Comparison of ENCODE assay signal across 14 cellular contexts in genomic region chr4:182139481-182139880, GRCh38.
A peak's percentile ranks its signal among the peaks of the same experiment; 100 is the strongest.
DNase-seq lines count a peak whose midpoint lies in the region; ATAC-seq and TF ChIP-seq lines count a peak whose summit lies in the region.
"Had no signal": no experiment of that assay in that cellular context is flagged by ENCODE, and none has a peak within 500 bp of the region (broad histone marks: within the 10 kb centered on the region; RNA-seq: fewer than 3 reads in every experiment).

No MANE protein-coding gene starts in this region.

- ATAC-seq in stimulated activated naive CD8-positive, alpha-beta T cell treated with anti-CD3 and anti-CD28 coated beads, Interleukin-15, Interleukin-2, amounts not matched to agents 100 U/mL and 50 U/mL, for 24 hours, result no peak
- ATAC-seq in HG02970 (IDR thresholded peaks at IDR 0.05; ENCODE audit: low FRiP score, unreplicated experiment), result no peak
- ATAC-seq: gastrocnemius medialis, Right ventricle myocardium inferior had no signal

- H3K4me2 ChIP-seq in PC-9 (peak overlapping the region; percentile 34; the same call in 1 of the 2 replicates), hepatocyte (peak overlapping the region; percentile 53)

- H3K4me3 Mint-ChIP-seq in stimulated activated naive CD8-positive, alpha-beta T cell treated with anti-CD3 and anti-CD28 coated beads, Interleukin-15, Interleukin-2, amounts not matched to agents 100 ng/mL and 50 ng/mL, for 24 hours, result peak overlapping the region; percentile 45
- H3K4me3 Mint-ChIP-seq in Calu3 (ENCODE audit: low read depth, unreplicated experiment), result no peak overlapping the region

- no peaks in the 10 kb centered on the region for H3K36me3 Mint-ChIP-seq in stimulated activated naive CD8-positive, alpha-beta T cell treated with anti-CD3 and anti-CD28 coated beads, Interleukin-15, Interleukin-2, amounts not matched to agents 100 ng/mL and 50 ng/mL, for 24 hours (ENCODE audit: low read depth)
- H3K36me3 Mint-ChIP-seq in Calu3 (ENCODE audit: insufficient read depth, unreplicated experiment), result peaks cover 13% of the 10 kb centered on the region

- H3K27me3 ChIP-seq in PC-9 (ENCODE audit: insufficient read depth, low read depth), result peaks cover 13% of the 10 kb centered on the region; the same call in 1 of the 2 replicates
- H3K27me3 ChIP-seq in hepatocyte, result peaks cover 8% of the 10 kb centered on the region

- H3K4me1 ChIP-seq in PC-9 (replicated peaks; ENCODE audit: insufficient read depth) (no peaks in the 10 kb centered on the region), hepatocyte (ENCODE audit: insufficient read depth) (peaks cover 11% of the 10 kb centered on the region)

- H3K27ac ChIP-seq in PC-9, result no peak overlapping the region
- H3K27ac ChIP-seq in hepatocyte, result no peak overlapping the region
- H3K27ac ChIP-seq: gastrocnemius medialis had no signal

- TF ChIP-seq CTCF in PC-9 (conservative IDR thresholded peaks at IDR 0.05) (no peak), hepatocyte (IDR thresholded peaks at IDR 0.05; ENCODE audit: poor library complexity) (no peak), Calu3 (IDR thresholded peaks at IDR 0.05; ENCODE audit: unreplicated experiment) (no peak)

- H3K27ac Mint-ChIP-seq in stimulated activated naive CD8-positive, alpha-beta T cell treated with anti-CD3 and anti-CD28 coated beads, Interleukin-15, Interleukin-2, amounts not matched to agents 100 ng/mL and 50 ng/mL, for 24 hours, result no peak overlapping the region
- H3K27ac Mint-ChIP-seq in Calu3 (ENCODE audit: unreplicated experiment), result no peak overlapping the region
- H3K27ac Mint-ChIP-seq: CD8-positive, alpha-beta memory T cell had no signal

- H3K27me3 Mint-ChIP-seq in stimulated activated naive CD8-positive, alpha-beta T cell treated with anti-CD3 and anti-CD28 coated beads, Interleukin-15, Interleukin-2, amounts not matched to agents 100 ng/mL and 50 ng/mL, for 24 hours, result peaks cover 66% of the 10 kb centered on the region
- H3K27me3 Mint-ChIP-seq in Calu3 (ENCODE audit: unreplicated experiment), result no peaks in the 10 kb centered on the region

- H2AFZ ChIP-seq in PC-9, result no peak overlapping the region
- no peak overlapping the region for H2AFZ ChIP-seq in hepatocyte

- no peaks in the 10 kb centered on the region for H3K9me3 Mint-ChIP-seq in stimulated activated naive CD8-positive, alpha-beta T cell treated with anti-CD3 and anti-CD28 coated beads, Interleukin-15, Interleukin-2, amounts not matched to agents 100 ng/mL and 50 ng/mL, for 24 hours
- H3K9me3 Mint-ChIP-seq in Calu3 (ENCODE audit: low read depth, unreplicated experiment), result no peaks in the 10 kb centered on the region

- H3K9me2 ChIP-seq in PC-9 (ENCODE audit: insufficient read depth) (no peaks in the 10 kb centered on the region), hepatocyte (replicated peaks; ENCODE audit: insufficient read depth) (no peaks in the 10 kb centered on the region)

- no peak overlapping the region for H3K4me3 ChIP-seq in PC-9
- no peak overlapping the region for H3K4me3 ChIP-seq in hepatocyte
- H3K4me3 ChIP-seq: gastrocnemius medialis had no signal

- peaks cover 14% of the 10 kb centered on the region for H3K4me1 Mint-ChIP-seq in stimulated activated naive CD8-positive, alpha-beta T cell treated with anti-CD3 and anti-CD28 coated beads, Interleukin-15, Interleukin-2, amounts not matched to agents 100 ng/mL and 50 ng/mL, for 24 hours (ENCODE audit: low read depth)
- peaks cover 8% of the 10 kb centered on the region for H3K4me1 Mint-ChIP-seq in Calu3 (ENCODE audit: low read depth, unreplicated experiment)

- H4K20me1 ChIP-seq in PC-9 (ENCODE audit: insufficient read depth), result no peaks in the 10 kb centered on the region
- no peaks in the 10 kb centered on the region for H4K20me1 ChIP-seq in hepatocyte (ENCODE audit: insufficient read depth, poor library complexity, severe bottlenecking)

- no peak for DNase-seq in stimulated activated naive CD8-positive, alpha-beta T cell treated with anti-CD3 and anti-CD28 coated beads, Interleukin-15, Interleukin-2, amounts not matched to agents 100 U/mL and 50 U/mL, for 24 hours
- DNase-seq in PC-9 (no peak), hepatocyte (ENCODE audit: low spot score) (no peak), Calu3 (no peak), nucleus accumbens (lab: John Stamatoyannopoulos, UW) (no peak)
- no peak for DNase-seq in stimulated activated CD4-positive, alpha-beta T cell treated with anti-CD3 and anti-CD28 coated beads, Interleukin-15, amount 100 ng/mL, for 24 hours
- DNase-seq: activated gamma-delta T cell treated with Interleukin-2 at 50 U/mL for 16 hours; CD8-positive, alpha-beta memory T cell; gastrocnemius medialis; NK-92 treated with Interleukin-12 subunit alpha and Interleukin-12 subunit beta, amount 100 ng/mL, for 24 hours; T-helper 9 cell had no signal

- H3K9me3 ChIP-seq in PC-9 (ENCODE audit: insufficient read depth, low read depth) (no peaks in the 10 kb centered on the region), hepatocyte (ENCODE audit: low read depth) (no peaks in the 10 kb centered on the region)
- H3K9me3 ChIP-seq: gastrocnemius medialis had no signal

- no peaks in the 10 kb centered on the region for H3K79me2 ChIP-seq in PC-9 (ENCODE audit: low read depth)
- no peaks in the 10 kb centered on the region for H3K79me2 ChIP-seq in hepatocyte

- BruUV-seq in PC-9 (replicated peaks; lab: Mats Ljungman, UMichigan) (no TSS peak), Calu3 (replicated peaks; lab: Mats Ljungman, UMichigan) (no TSS peak)

- CTCF ChIA-PET in PC-9 (lab: Charles Lee) (no interaction called here), Calu3 (lab: Charles Lee) (no interaction called here)

- POLR2A ChIA-PET in PC-9 (lab: Charles Lee; ENCODE audit: unreplicated experiment), result no interaction called here

- 61% methylated on average over 13 of the region's 13 CpGs for WGBS in hepatocyte (ENCODE audit: low lambda C conversion rate, missing lambda C conversion rate)

- H3K36me3 ChIP-seq in PC-9 (ENCODE audit: low read depth) (no peaks in the 10 kb centered on the region), hepatocyte (replicated peaks; ENCODE audit: insufficient read depth, low read depth) (no peaks in the 10 kb centered on the region)
- H3K36me3 ChIP-seq: gastrocnemius medialis had no signal

- intact Hi-C loops in PC-9 (cut with micrococcal nuclease; ENCODE audit: unreplicated experiment) (no loop called here), Calu3 (cut with micrococcal nuclease; ENCODE audit: unreplicated experiment) (loop anchor here (2.0 kb wide), 1 partner anchor 51 kb away; no protein-coding TSS in a partner anchor)

- H3F3A ChIP-seq in PC-9 (ENCODE audit: insufficient read depth, low read depth), result no peaks in the 10 kb centered on the region
